In the genomic region with DNA sequence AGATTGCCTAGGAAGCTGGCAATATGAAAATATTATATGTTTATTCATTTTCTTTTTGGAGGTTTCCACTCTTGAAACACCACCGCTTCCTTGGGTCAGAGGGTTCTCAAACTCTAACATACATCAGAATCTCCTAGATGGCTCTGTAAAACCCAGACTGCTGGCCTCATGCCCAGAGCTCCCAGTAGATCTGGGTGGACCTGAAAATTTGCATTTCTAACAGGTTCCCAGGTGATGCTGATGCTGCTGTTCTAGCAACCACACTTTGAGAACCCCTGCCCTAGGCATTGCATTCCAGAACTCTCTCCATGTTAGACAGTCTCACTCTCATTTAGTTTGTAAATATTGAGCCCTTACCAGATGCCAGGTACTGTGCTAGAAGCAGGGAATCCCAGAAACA, we compare ENCODE assay signal across 19 cellular contexts.
DNase-seq lines count a peak whose midpoint lies in the region; ATAC-seq and TF ChIP-seq lines count a peak whose summit lies in the region.
"Had no signal": no experiment of that assay in that cellular context is flagged by ENCODE, and none has a peak within 500 bp of the region (broad histone marks: within the 10 kb centered on the region; RNA-seq: fewer than 3 reads in every experiment).

No MANE protein-coding gene starts in this region.

- H3K27ac ChIP-seq in gastrocnemius medialis, result no peak overlapping the region
- H3K27ac ChIP-seq in effector memory CD4-positive, alpha-beta T cell (ENCODE audit: insufficient read depth, low read length, poor library complexity, severe bottlenecking), result no peak overlapping the region
- H3K27ac ChIP-seq: lower lobe of right lung had no signal

- H3K9me3 Mint-ChIP-seq in activated CD8-positive, alpha-beta memory T cell treated with anti-CD3 and anti-CD28 coated beads, Interleukin-2, amount 10 ng/mL, durations not matched to agents 7 days and 5 days (ENCODE audit: low read depth), result no peaks in the 10 kb centered on the region
- no peaks in the 10 kb centered on the region for H3K9me3 Mint-ChIP-seq in activated T-helper 1 cell treated with anti-CD3 and anti-CD28 coated beads, Interleukin-12 subunit alpha, Interleukin-12 subunit beta, Interleukin-2, Interleukin-4 antibody, amounts not matched to agents 30 ng/mL and 10 ng/mL and 1 ng/mL, durations not matched to agents 14 hours and 24 hours and 36 hours
- peaks cover 3% of the 10 kb centered on the region for H3K9me3 Mint-ChIP-seq in stimulated activated memory B cell treated with anti-CD40 and anti-IgM and Interleukin-4, amounts not matched to agents 10 μg/mL and 1 μg/mL and 100 μg/mL, for 72 hours
- H3K9me3 Mint-ChIP-seq: brain, endodermal cell had no signal

- H3K4me1 Mint-ChIP-seq in activated CD8-positive, alpha-beta memory T cell treated with anti-CD3 and anti-CD28 coated beads, Interleukin-2, amount 10 ng/mL, durations not matched to agents 7 days and 5 days, result peaks cover 80% of the 10 kb centered on the region
- peaks cover 59% of the 10 kb centered on the region for H3K4me1 Mint-ChIP-seq in activated T-helper 1 cell treated with anti-CD3 and anti-CD28 coated beads, Interleukin-12 subunit alpha, Interleukin-12 subunit beta, Interleukin-2, Interleukin-4 antibody, amounts not matched to agents 30 ng/mL and 10 ng/mL and 1 ng/mL, durations not matched to agents 14 hours and 24 hours and 36 hours (ENCODE audit: low read depth)
- H3K4me1 Mint-ChIP-seq in stimulated activated memory B cell treated with anti-CD40 and anti-IgM and Interleukin-4, amounts not matched to agents 10 μg/mL and 1 μg/mL and 100 μg/mL, for 72 hours, result peaks cover 59% of the 10 kb centered on the region
- H3K4me1 Mint-ChIP-seq: endodermal cell had no signal

- no peaks in the 10 kb centered on the region for H3K27me3 ChIP-seq in gastrocnemius medialis
- no peaks in the 10 kb centered on the region for H3K27me3 ChIP-seq in effector memory CD4-positive, alpha-beta T cell (replicated peaks; ENCODE audit: control insufficient read depth, insufficient read depth, low read length, poor library complexity, severe bottlenecking)

- peak overlapping the region; percentile 13 for H3K4me3 Mint-ChIP-seq in activated CD8-positive, alpha-beta memory T cell treated with anti-CD3 and anti-CD28 coated beads, Interleukin-2, amount 10 ng/mL, durations not matched to agents 7 days and 5 days
- no peak overlapping the region for H3K4me3 Mint-ChIP-seq in activated T-helper 1 cell treated with anti-CD3 and anti-CD28 coated beads, Interleukin-12 subunit alpha, Interleukin-12 subunit beta, Interleukin-2, Interleukin-4 antibody, amounts not matched to agents 30 ng/mL and 10 ng/mL and 1 ng/mL, durations not matched to agents 14 hours and 24 hours and 36 hours
- no peak overlapping the region for H3K4me3 Mint-ChIP-seq in stimulated activated memory B cell treated with anti-CD40 and anti-IgM and Interleukin-4, amounts not matched to agents 10 μg/mL and 1 μg/mL and 100 μg/mL, for 72 hours
- H3K4me3 Mint-ChIP-seq: brain, endodermal cell had no signal

- in situ Hi-C loops in gastrocnemius medialis (cut with MboI; ENCODE audit: low sequenced_read_pairs in 4 of 4), result no loop called here

- peaks cover 23% of the 10 kb centered on the region for H3K36me3 Mint-ChIP-seq in activated CD8-positive, alpha-beta memory T cell treated with anti-CD3 and anti-CD28 coated beads, Interleukin-2, amount 10 ng/mL, durations not matched to agents 7 days and 5 days
- H3K36me3 Mint-ChIP-seq in activated T-helper 1 cell treated with anti-CD3 and anti-CD28 coated beads, Interleukin-12 subunit alpha, Interleukin-12 subunit beta, Interleukin-2, Interleukin-4 antibody, amounts not matched to agents 30 ng/mL and 10 ng/mL and 1 ng/mL, durations not matched to agents 14 hours and 24 hours and 36 hours (ENCODE audit: low read depth), result peaks cover 8% of the 10 kb centered on the region
- H3K36me3 Mint-ChIP-seq in stimulated activated memory B cell treated with anti-CD40 and anti-IgM and Interleukin-4, amounts not matched to agents 10 μg/mL and 1 μg/mL and 100 μg/mL, for 72 hours, result no peaks in the 10 kb centered on the region
- H3K36me3 Mint-ChIP-seq: brain had no signal

- no peak for TF ChIP-seq POLR2A in gastrocnemius medialis (IDR thresholded peaks at IDR 0.05)

- H3K4me1 ChIP-seq in gastrocnemius medialis, result peaks cover 0 to 4% of the 10 kb centered on the region in 2 donors
- no peaks in the 10 kb centered on the region for H3K4me1 ChIP-seq in effector memory CD4-positive, alpha-beta T cell (ENCODE audit: control insufficient read depth, insufficient read depth, low read length, poor library complexity, severe bottlenecking)

- TF ChIP-seq CTCF in gastrocnemius medialis (IDR thresholded peaks at IDR 0.05 in 4 of 5, conservative IDR thresholded peaks at IDR 0.05 in 1 of 5), result no peak

- no peak for DNase-seq in activated CD8-positive, alpha-beta memory T cell treated with anti-CD3 and anti-CD28 coated beads, Interleukin-2, amount 10 ng/mL, durations not matched to agents 7 days and 5 days
- DNase-seq in activated CD8-positive, alpha-beta memory T cell treated with anti-CD3 and anti-CD28 coated beads for 24 hours, result no peak
- no peak for DNase-seq in activated T-helper 1 cell treated with anti-CD3 and anti-CD28 coated beads, Interleukin-12 subunit alpha, Interleukin-12 subunit beta, Interleukin-2, Interleukin-4 antibody, amounts not matched to agents 30 ng/mL and 10 ng/mL and 1 ng/mL, durations not matched to agents 14 hours and 24 hours and 36 hours (ENCODE audit: low spot score)
- no peak for DNase-seq in gastrocnemius medialis
- no peak for DNase-seq in effector memory CD4-positive, alpha-beta T cell
- DNase-seq: activated CD4-positive, alpha-beta T cell treated with anti-CD3 and anti-CD28 coated beads, Interleukin-2, amount 50 U/mL, for 48 hours; C1 segment of cervical spinal cord; endodermal cell; kidney; lower lobe of right lung; NCI-H2107; NCI-H524; nucleus accumbens; stimulated activated CD4-positive, alpha-beta T cell treated with anti-CD3 and anti-CD28 coated beads, Interleukin-12 subunit alpha, Interleukin-12 subunit beta, amount 100 ng/mL, for 4 hours; SW 1271 had no signal

- peak overlapping the region; percentile 93 for H3K27ac Mint-ChIP-seq in activated CD8-positive, alpha-beta memory T cell treated with anti-CD3 and anti-CD28 coated beads, Interleukin-2, amount 10 ng/mL, durations not matched to agents 7 days and 5 days
- H3K27ac Mint-ChIP-seq in activated T-helper 1 cell treated with anti-CD3 and anti-CD28 coated beads, Interleukin-12 subunit alpha, Interleukin-12 subunit beta, Interleukin-2, Interleukin-4 antibody, amounts not matched to agents 30 ng/mL and 10 ng/mL and 1 ng/mL, durations not matched to agents 14 hours and 24 hours and 36 hours, result peak overlapping the region; percentile 59
- H3K27ac Mint-ChIP-seq in stimulated activated memory B cell treated with anti-CD40 and anti-IgM and Interleukin-4, amounts not matched to agents 10 μg/mL and 1 μg/mL and 100 μg/mL, for 72 hours, result peak overlapping the region; percentile 92
- H3K27ac Mint-ChIP-seq: endodermal cell had no signal

- CTCF ChIA-PET in activated CD8-positive, alpha-beta memory T cell treated with anti-CD3 and anti-CD28 coated beads, Interleukin-2, amount 10 ng/mL, durations not matched to agents 7 days and 5 days (lab: Charles Lee), result interaction anchor here (0.8 to 2.2 kb wide), 5 partner anchors 10 to 26 kb away, joined by 3 to 7 read pairs (median 5); no protein-coding TSS in a partner anchor

- no peak for ATAC-seq in activated CD8-positive, alpha-beta memory T cell treated with anti-CD3 and anti-CD28 coated beads, Interleukin-2, amount 10 ng/mL, durations not matched to agents 7 days and 5 days
- ATAC-seq in GM21825 (IDR thresholded peaks at IDR 0.05; ENCODE audit: unreplicated experiment) (peak; percentile 37), gastrocnemius medialis (no peak), GM18907 (IDR thresholded peaks at IDR 0.05; ENCODE audit: unreplicated experiment) (no peak)
- no peak for ATAC-seq in stimulated activated memory B cell treated with anti-CD40 and anti-IgM and Interleukin-4, amounts not matched to agents 10 μg/mL and 1 μg/mL and 100 μg/mL, for 72 hours

- H3K9me3 ChIP-seq in gastrocnemius medialis, result no peaks in the 10 kb centered on the region
- H3K9me3 ChIP-seq in effector memory CD4-positive, alpha-beta T cell (ENCODE audit: control insufficient read depth, low read length), result no peaks in the 10 kb centered on the region
- H3K9me3 ChIP-seq: lower lobe of right lung had no signal

- no peaks in the 10 kb centered on the region for H3K27me3 Mint-ChIP-seq in activated CD8-positive, alpha-beta memory T cell treated with anti-CD3 and anti-CD28 coated beads, Interleukin-2, amount 10 ng/mL, durations not matched to agents 7 days and 5 days
- no peaks in the 10 kb centered on the region for H3K27me3 Mint-ChIP-seq in activated T-helper 1 cell treated with anti-CD3 and anti-CD28 coated beads, Interleukin-12 subunit alpha, Interleukin-12 subunit beta, Interleukin-2, Interleukin-4 antibody, amounts not matched to agents 30 ng/mL and 10 ng/mL and 1 ng/mL, durations not matched to agents 14 hours and 24 hours and 36 hours (ENCODE audit: insufficient read depth)
- no peaks in the 10 kb centered on the region for H3K27me3 Mint-ChIP-seq in stimulated activated memory B cell treated with anti-CD40 and anti-IgM and Interleukin-4, amounts not matched to agents 10 μg/mL and 1 μg/mL and 100 μg/mL, for 72 hours

- no peak overlapping the region for H3K4me3 ChIP-seq in gastrocnemius medialis
- no peak overlapping the region for H3K4me3 ChIP-seq in effector memory CD4-positive, alpha-beta T cell (ENCODE audit: insufficient read depth, low read depth, low read length, poor library complexity, severe bottlenecking)
- H3K4me3 ChIP-seq: lower lobe of right lung had no signal

- intact Hi-C loops in activated T-helper 1 cell treated with anti-CD3 and anti-CD28 coated beads, Interleukin-12 subunit alpha, Interleukin-12 subunit beta, Interleukin-2, Interleukin-4 antibody, amounts not matched to agents 30 ng/mL and 10 ng/mL and 1 ng/mL, durations not matched to agents 14 hours and 24 hours and 36 hours (cut with micrococcal nuclease), result loop anchor here (10.0 kb wide), 1 partner anchor 752 kb away; no protein-coding TSS in a partner anchor
- intact Hi-C loops in gastrocnemius medialis (cut with DNase I; ENCODE audit: low total_unique reads), result no loop called here

- H3K36me3 ChIP-seq in gastrocnemius medialis, result no peaks in the 10 kb centered on the region
- H3K36me3 ChIP-seq in effector memory CD4-positive, alpha-beta T cell (ENCODE audit: control insufficient read depth, insufficient read depth, low read length), result no peaks in the 10 kb centered on the region
- H3K36me3 ChIP-seq: lower lobe of right lung had no signal
